Comparison of ENCODE assay signal across 1 cellular context in genomic region chr11:61679893-61680621, GRCh38.
TF ChIP-seq lines count a peak whose summit lies in the region.

Gene DAGLA (plus strand): TSS chr11:61680391. CDS start chr11:61720156, 39,765 bp downstream.

TF ChIP-seq in H1, 55 proteins besides CTCF, POLR2A, EP300 and RAD21 (continued from another document):
- no peak for TF ChIP-seq ATF3 (IDR thresholded peaks at IDR 0.05; ENCODE audit: insufficient read depth, low read depth, low read length)
- TF ChIP-seq E2F6 (IDR thresholded peaks at IDR 0.05) = no peak
- TF ChIP-seq CREB1 (IDR thresholded peaks at IDR 0.05) = 0 out of 2 replicates have a peak, but pooled peaks have one; percentile 51
- peak; percentile 88; the same call in 1 of the 2 replicates for TF ChIP-seq SP4 (IDR thresholded peaks at IDR 0.05; ENCODE audit: low read length)
- TF ChIP-seq SRF (IDR thresholded peaks at IDR 0.05; ENCODE audit: low read depth, low read length) = no peak
- no peak for TF ChIP-seq NANOG (IDR thresholded peaks at IDR 0.05; ENCODE audit: insufficient read depth, low read depth, low read length, poor library complexity, severe bottlenecking)
- no peak for TF ChIP-seq POLR2AphosphoS5 (IDR thresholded peaks at IDR 0.05; ENCODE audit: low read depth, low read length)
- TF ChIP-seq NRF1 (IDR thresholded peaks at IDR 0.05; ENCODE audit: low read depth, low read length) = no peak
- TF ChIP-seq EZH2 (IDR thresholded peaks at IDR 0.05; ENCODE audit: low read depth, low read length, severe bottlenecking) = no peak
- TF ChIP-seq MAX (IDR thresholded peaks at IDR 0.05) = peak; percentile 8; the same call in 1 of the 2 replicates
- no peak for TF ChIP-seq CHD2 (IDR thresholded peaks at IDR 0.05; ENCODE audit: low read length)
- TF ChIP-seq SIX5 (IDR thresholded peaks at IDR 0.05; ENCODE audit: low read depth, low read length) = 0 out of 2 replicates have a peak, but pooled peaks have one; percentile 35
- peak; percentile 32 for TF ChIP-seq ASH2L (IDR thresholded peaks at IDR 0.05; ENCODE audit: low read length)
- peak; percentile 96 for TF ChIP-seq FOSL1 (IDR thresholded peaks at IDR 0.05; ENCODE audit: insufficient read depth, low read depth, low read length)
- TF ChIP-seq ZNF274 (IDR thresholded peaks at IDR 0.05; ENCODE audit: borderline replicate concordance, extremely low read depth, low read length) = no peak
- no peak for TF ChIP-seq HDAC6 (IDR thresholded peaks at IDR 0.05; ENCODE audit: low read depth, low read length)
- TF ChIP-seq KDM5A (IDR thresholded peaks at IDR 0.05; ENCODE audit: low read length) = no peak
- TF ChIP-seq TAF1 (IDR thresholded peaks at IDR 0.05; ENCODE audit: low read depth, low read length) = no peak
- no peak for TF ChIP-seq RFX5 (IDR thresholded peaks at IDR 0.05; ENCODE audit: borderline replicate concordance, low read depth, low read length)
- no peak for TF ChIP-seq USF2 (IDR thresholded peaks at IDR 0.05; ENCODE audit: low read length)
- TF ChIP-seq PHF8 (conservative IDR thresholded peaks at IDR 0.05; ENCODE audit: low read depth, low read length) = no peak
- TF ChIP-seq SUZ12 (IDR thresholded peaks at IDR 0.05; ENCODE audit: low read length) = no peak
- TF ChIP-seq HDAC2 (IDR thresholded peaks at IDR 0.05; ENCODE audit: borderline replicate concordance in 1 of 2, low read depth in 2 of 2, low read length in 2 of 2) = peak; percentile 71 to 92; a peak in 1 of 4 replicates
- TF ChIP-seq JUND (IDR thresholded peaks at IDR 0.05; ENCODE audit: low read length) = no peak
- no peak for TF ChIP-seq SP2 (IDR thresholded peaks at IDR 0.05; ENCODE audit: low read length)
- no peak for TF ChIP-seq GTF2F1 (IDR thresholded peaks at IDR 0.05; ENCODE audit: borderline replicate concordance, low read depth, low read length)
- no peak for TF ChIP-seq CEBPB (IDR thresholded peaks at IDR 0.05; ENCODE audit: low read depth, low read length)
- no peak for TF ChIP-seq POU5F1 (IDR thresholded peaks at IDR 0.05; ENCODE audit: low read depth, low read length)
- no peak for TF ChIP-seq RNF2 (IDR thresholded peaks at IDR 0.05; ENCODE audit: borderline replicate concordance, low read depth, low read length, missing control alignments, poor library complexity, severe bottlenecking)
- TF ChIP-seq RBBP5 (IDR thresholded peaks at IDR 0.05; ENCODE audit: borderline replicate concordance, low read depth, low read length) = no peak
- TF ChIP-seq TAF7 (optimal IDR thresholded peaks at IDR 0.05; ENCODE audit: borderline replicate concordance, low read depth, low read length) = peak; percentile 42
- TF ChIP-seq CBX5 (IDR thresholded peaks at IDR 0.05; ENCODE audit: low read depth, low read length) = no peak
- no peak for TF ChIP-seq SAP30 (IDR thresholded peaks at IDR 0.05; ENCODE audit: insufficient read depth, insufficient replicate concordance, low read length)
- no peak for TF ChIP-seq BRCA1 (IDR thresholded peaks at IDR 0.05; ENCODE audit: low read depth, low read length)
- TF ChIP-seq KDM4A (IDR thresholded peaks at IDR 0.05; ENCODE audit: low read depth, low read length, severe bottlenecking) = peak; percentile 17
- TF ChIP-seq JUN (IDR thresholded peaks at IDR 0.05; ENCODE audit: low read depth, low read length) = no peak
- no peak for TF ChIP-seq EGR1 (IDR thresholded peaks at IDR 0.05; ENCODE audit: borderline replicate concordance, low read depth, low read length)
- no peak for TF ChIP-seq CTBP2 (IDR thresholded peaks at IDR 0.05; ENCODE audit: borderline replicate concordance, insufficient read depth, insufficient read length, low read length)
- no peak for TF ChIP-seq TBP (IDR thresholded peaks at IDR 0.05; ENCODE audit: low read depth, low read length)
- no peak for TF ChIP-seq KDM1A (IDR thresholded peaks at IDR 0.05; ENCODE audit: borderline replicate concordance, low read length)
- no peak for TF ChIP-seq SIRT6 (IDR thresholded peaks at IDR 0.05; ENCODE audit: low read length)
- TF ChIP-seq RXRA (IDR thresholded peaks at IDR 0.05; ENCODE audit: insufficient read depth, low read depth, low read length) = no peak
- no peak for TF ChIP-seq BCL11A (IDR thresholded peaks at IDR 0.05; ENCODE audit: low read depth in 2 of 2, low read length in 2 of 2)
- no peak for TF ChIP-seq SIN3A (conservative IDR thresholded peaks at IDR 0.05 in 1 of 2, IDR thresholded peaks at IDR 0.05 in 1 of 2; ENCODE audit: low read depth in 1 of 2, low read length in 2 of 2)
- no peak for TF ChIP-seq CHD1 (IDR thresholded peaks at IDR 0.05; ENCODE audit: low read depth, low read length)
- no peak for TF ChIP-seq CHD7 (IDR thresholded peaks at IDR 0.05; ENCODE audit: insufficient replicate concordance, low read length)
- TF ChIP-seq TCF12 (IDR thresholded peaks at IDR 0.05; ENCODE audit: low read depth, low read length) = no peak
- no peak for TF ChIP-seq ATF2 (IDR thresholded peaks at IDR 0.05; ENCODE audit: low read length)
- TF ChIP-seq BACH1 (IDR thresholded peaks at IDR 0.05; ENCODE audit: low read length) = peak; percentile 90
- TF ChIP-seq MAFK (IDR thresholded peaks at IDR 0.05; ENCODE audit: low read depth, low read length) = no peak
- TF ChIP-seq YY1 (IDR thresholded peaks at IDR 0.05; ENCODE audit: low read depth, low read length) = no peak
- TF ChIP-seq TEAD4 (IDR thresholded peaks at IDR 0.05; ENCODE audit: low read depth, low read length) = no peak
- TF ChIP-seq CBX8 (IDR thresholded peaks at IDR 0.05; ENCODE audit: borderline replicate concordance, low read depth, low read length) = no peak
- TF ChIP-seq SP1 (IDR thresholded peaks at IDR 0.05; ENCODE audit: low read depth, low read length) = no peak
